ENCODE assay signal across 22 cellular contexts in genomic region chr1:200767326-200767725, GRCh38.
"Had no signal": no experiment of that assay in that cellular context is flagged by ENCODE, and none has a peak within 500 bp of the region (broad histone marks: within the 10 kb centered on the region; RNA-seq: fewer than 3 reads in every experiment).

No MANE protein-coding gene starts in this region.

- DNase-seq: activated CD4-positive, alpha-beta memory T cell treated with anti-CD3 and anti-CD28 coated beads for 36 hours; activated CD4-positive, alpha-beta T cell treated with anti-CD3 and anti-CD28 coated beads for 1 hour; activated CD8-positive, alpha-beta memory T cell treated with anti-CD3 and anti-CD28 coated beads, Interleukin-2, amount 10 ng/mL, durations not matched to agents 7 days and 5 days; activated T-cell treated with anti-CD3 and anti-CD28 coated beads, Interleukin-2, amount 50 U/mL, for 1 hour; amniotic stem cell; effector memory CD4-positive, alpha-beta T cell; foreskin melanocyte; kidney glomerular epithelial cell; occipital lobe; right cardiac atrium; SK-N-SH; small intestine; stimulated activated CD4-positive, alpha-beta T cell treated with anti-CD3 and anti-CD28 coated beads, Interleukin-4, amount 100 ng/mL, for 4 hours; stimulated activated CD8-positive, alpha-beta memory T cell treated with anti-CD3 and anti-CD28 coated beads, Interleukin-4, amount 100 ng/mL, for 48 hours; stimulated activated naive CD4-positive, alpha-beta T cell treated with Interleukin-2 at 50 U/mL for 16 hours; T-helper 1 cell; T1000 had no signal

- H3K9me3 Mint-ChIP-seq: activated CD4-positive, alpha-beta memory T cell treated with anti-CD3 and anti-CD28 coated beads for 36 hours; activated naive CD4-positive, alpha-beta T cell treated with anti-CD3 and anti-CD28 coated beads, Interleukin-2, amount 50 U/mL, for 24 hours; brain; nephron had no signal

- H3K36me3 Mint-ChIP-seq: activated CD4-positive, alpha-beta memory T cell treated with anti-CD3 and anti-CD28 coated beads for 36 hours had no signal

- H3K4me1 Mint-ChIP-seq: activated CD8-positive, alpha-beta memory T cell treated with anti-CD3 and anti-CD28 coated beads, Interleukin-2, amount 10 ng/mL, durations not matched to agents 7 days and 5 days; activated naive CD4-positive, alpha-beta T cell treated with anti-CD3 and anti-CD28 coated beads, Interleukin-2, amount 50 U/mL, for 24 hours; nephron had no signal

- H3K4me3 Mint-ChIP-seq: activated CD4-positive, alpha-beta memory T cell treated with anti-CD3 and anti-CD28 coated beads for 36 hours; activated CD8-positive, alpha-beta memory T cell treated with anti-CD3 and anti-CD28 coated beads, Interleukin-2, amount 10 ng/mL, durations not matched to agents 7 days and 5 days; activated naive CD4-positive, alpha-beta T cell treated with anti-CD3 and anti-CD28 coated beads, Interleukin-2, amount 50 U/mL, for 24 hours; brain; nephron had no signal

- H3K27ac Mint-ChIP-seq: activated CD4-positive, alpha-beta memory T cell treated with anti-CD3 and anti-CD28 coated beads for 36 hours; activated CD8-positive, alpha-beta memory T cell treated with anti-CD3 and anti-CD28 coated beads, Interleukin-2, amount 10 ng/mL, durations not matched to agents 7 days and 5 days; activated naive CD4-positive, alpha-beta T cell treated with anti-CD3 and anti-CD28 coated beads, Interleukin-2, amount 50 U/mL, for 24 hours; brain; nephron; progenitor cell of endocrine pancreas had no signal

- ATAC-seq: activated CD8-positive, alpha-beta memory T cell treated with anti-CD3 and anti-CD28 coated beads, Interleukin-2, amount 10 ng/mL, durations not matched to agents 7 days and 5 days; right cardiac atrium had no signal

- H3K9me3 ChIP-seq: SK-N-SH had no signal

- H3K27ac ChIP-seq: epithelial cell of prostate had no signal

- H3K27me3 Mint-ChIP-seq: activated CD4-positive, alpha-beta memory T cell treated with anti-CD3 and anti-CD28 coated beads for 36 hours; activated naive CD4-positive, alpha-beta T cell treated with anti-CD3 and anti-CD28 coated beads, Interleukin-2, amount 50 U/mL, for 24 hours; brain; progenitor cell of endocrine pancreas had no signal
